ENCODE assay signal across 24 cellular contexts in genomic region chr17:31523862-31524730, GRCh38.
"Had no signal": no experiment of that assay in that cellular context is flagged by ENCODE, and none has a peak within 500 bp of the region (broad histone marks: within the 10 kb centered on the region; RNA-seq: fewer than 3 reads in every experiment).

No MANE protein-coding gene starts in this region.

- DNase-seq: colonic mucosa; effector memory CD4-positive, alpha-beta T cell; gastrocnemius medialis; islet precursor cell; left ventricle myocardium inferior; lower lobe of right lung; natural killer cell; nucleus accumbens; psoas muscle; retina; right lobe of liver; stimulated activated CD4-positive, alpha-beta T cell treated with anti-CD3 and anti-CD28 coated beads, Interleukin-15, amount 100 ng/mL, for 24 hours; stimulated activated CD4-positive, alpha-beta T cell treated with anti-CD3 and anti-CD28 coated beads, Interleukin-1b, Interleukin-23, amount 100 ng/mL, for 48 hours; stimulated activated CD4-positive, alpha-beta T cell treated with anti-CD3 and anti-CD28 coated beads, Interleukin-4, amount 100 ng/mL, for 24 hours; stimulated activated naive CD8-positive, alpha-beta T cell treated with anti-CD3 and anti-CD28 coated beads, Interleukin-15, amount 100 ng/mL, for 72 hours; testis had no signal

- H3K4me1 Mint-ChIP-seq: mesothelial cell of epicardium; natural killer cell; neural crest cell; stimulated activated naive CD8-positive, alpha-beta T cell treated with anti-CD3 and anti-CD28 coated beads, Interleukin-15, amount 100 ng/mL, for 72 hours had no signal

- H3K27ac Mint-ChIP-seq: memory B cell; mesothelial cell of epicardium; stimulated activated memory B cell treated with anti-CD40 and anti-IgM and Interleukin-4, amounts not matched to agents 10 μg/mL and 1 μg/mL and 100 μg/mL, for 72 hours; stimulated activated naive CD8-positive, alpha-beta T cell treated with anti-CD3 and anti-CD28 coated beads, Interleukin-15, amount 100 ng/mL, for 72 hours had no signal

- H3K27ac ChIP-seq: colonic mucosa, epithelial cell of prostate, esophagus muscularis mucosa, gastrocnemius medialis, left ventricle myocardium inferior, lower lobe of right lung, pancreas, psoas muscle, right lobe of liver, testis, tibial nerve had no signal

- H3K27me3 ChIP-seq: colonic mucosa, gastrocnemius medialis, pancreas, right lobe of liver, testis, tibial nerve had no signal

- H3K4me3 Mint-ChIP-seq: memory B cell; mesothelial cell of epicardium; natural killer cell; neural crest cell; stimulated activated memory B cell treated with anti-CD40 and anti-IgM and Interleukin-4, amounts not matched to agents 10 μg/mL and 1 μg/mL and 100 μg/mL, for 72 hours; stimulated activated naive CD8-positive, alpha-beta T cell treated with anti-CD3 and anti-CD28 coated beads, Interleukin-15, amount 100 ng/mL, for 72 hours had no signal

- H3K9me3 Mint-ChIP-seq: memory B cell; mesothelial cell of epicardium; natural killer cell; neural crest cell; stimulated activated memory B cell treated with anti-CD40 and anti-IgM and Interleukin-4, amounts not matched to agents 10 μg/mL and 1 μg/mL and 100 μg/mL, for 72 hours; stimulated activated naive CD8-positive, alpha-beta T cell treated with anti-CD3 and anti-CD28 coated beads, Interleukin-15, amount 100 ng/mL, for 72 hours had no signal

- H3K27me3 Mint-ChIP-seq: memory B cell; stimulated activated memory B cell treated with anti-CD40 and anti-IgM and Interleukin-4, amounts not matched to agents 10 μg/mL and 1 μg/mL and 100 μg/mL, for 72 hours; stimulated activated naive CD8-positive, alpha-beta T cell treated with anti-CD3 and anti-CD28 coated beads, Interleukin-15, amount 100 ng/mL, for 72 hours had no signal

- H3K36me3 ChIP-seq: colonic mucosa, gastrocnemius medialis, left ventricle myocardium inferior had no signal

- H3K4me1 ChIP-seq: colonic mucosa, gastrocnemius medialis, pancreas, psoas muscle, testis had no signal

- H3K4me3 ChIP-seq: colonic mucosa, esophagus muscularis mucosa, gastrocnemius medialis, left ventricle myocardium inferior, lower lobe of right lung, pancreas, psoas muscle, right lobe of liver, testis, tibial nerve had no signal

- H3K9me3 ChIP-seq: colonic mucosa, esophagus muscularis mucosa, gastrocnemius medialis, lower lobe of right lung, pancreas, psoas muscle, right lobe of liver, testis had no signal

- H3K36me3 Mint-ChIP-seq: natural killer cell had no signal
